Comparison of ENCODE assay signal across 1 cellular context in genomic region chr3:118808743-118809142, GRCh38.
TF ChIP-seq lines count a peak whose summit lies in the region.

No MANE protein-coding gene starts in this region.

TF ChIP-seq in GM23338, 12 proteins besides CTCF, POLR2A, EP300 and RAD21 (continued from another document):
- no peak for TF ChIP-seq ZNF462 (CRISPR knock-in tag; IDR thresholded peaks at IDR 0.05)
- no peak for TF ChIP-seq EZH2 (IDR thresholded peaks at IDR 0.05; ENCODE audit: low read depth, unreplicated experiment)
- no peak for TF ChIP-seq CREB1 (CRISPR knock-in tag; IDR thresholded peaks at IDR 0.05; ENCODE audit: low read depth)
- TF ChIP-seq ZNF114 (CRISPR knock-in tag; IDR thresholded peaks at IDR 0.05), result no peak
- no peak for TF ChIP-seq JUNB (IDR thresholded peaks at IDR 0.05; ENCODE audit: unreplicated experiment)
- TF ChIP-seq STAT1 (IDR thresholded peaks at IDR 0.05; ENCODE audit: unreplicated experiment), result no peak
- TF ChIP-seq ETS1 (IDR thresholded peaks at IDR 0.05), result no peak
- TF ChIP-seq POLR2AphosphoS5 (IDR thresholded peaks at IDR 0.05; ENCODE audit: low read depth), result no peak
